ENCODE assay signal across 19 cellular contexts in the genomic region with DNA sequence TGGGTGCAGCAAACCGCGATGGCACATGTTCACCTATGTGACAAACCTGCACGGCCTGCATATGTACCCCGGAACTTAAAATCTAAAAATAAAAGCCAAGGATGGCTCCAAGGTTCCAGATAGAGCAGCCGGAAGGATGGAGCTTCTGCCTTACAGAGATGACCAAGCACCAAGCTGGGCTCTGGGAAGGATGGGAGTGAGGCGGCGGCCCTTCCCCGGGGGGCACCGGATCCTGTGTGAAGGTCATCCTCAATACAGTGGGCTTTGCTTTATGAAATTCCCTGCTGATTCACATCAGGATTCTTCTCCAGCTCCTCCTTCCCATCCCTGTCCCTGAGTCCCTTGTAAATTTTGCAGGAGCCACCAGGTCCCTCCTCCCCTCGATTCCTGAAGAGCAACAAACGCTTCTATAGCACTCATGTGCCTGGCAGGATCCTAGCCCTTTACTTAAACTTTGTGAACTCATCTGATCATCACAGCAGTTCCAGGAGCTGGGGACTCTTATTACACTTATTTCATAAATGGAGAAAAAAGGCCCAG.
A peak's percentile ranks its signal among the peaks of the same experiment; 100 is the strongest.
DNase-seq lines count a peak whose midpoint lies in the region; ATAC-seq and TF ChIP-seq lines count a peak whose summit lies in the region.
"Had no signal": no experiment of that assay in that cellular context is flagged by ENCODE, and none has a peak within 500 bp of the region (broad histone marks: within the 10 kb centered on the region; RNA-seq: fewer than 3 reads in every experiment).

No MANE protein-coding gene starts in this region.

- peaks cover 16% of the 10 kb centered on the region for H3K4me1 Mint-ChIP-seq in type B pancreatic cell (ENCODE audit: unreplicated experiment)

- H3K36me3 ChIP-seq in left ventricle myocardium inferior (no peaks in the 10 kb centered on the region), sigmoid colon (no peaks in the 10 kb centered on the region)
- H3K36me3 ChIP-seq: BLaER1, HAP-1 had no signal

- H3K4me1 ChIP-seq in left ventricle myocardium inferior (peaks cover 77% of the 10 kb centered on the region), right cardiac atrium (ENCODE audit: control insufficient read depth, insufficient read depth, low read length) (peaks cover 24% of the 10 kb centered on the region), sigmoid colon (peaks cover 0 to 49% (median 42%) of the 10 kb centered on the region in 4 donors)
- H3K4me1 ChIP-seq: HAP-1 had no signal

- intact Hi-C loops in left ventricle myocardium inferior (cut with micrococcal nuclease) (no loop called here), Right ventricle myocardium inferior (cut with DNase I) (loop anchor here (2.0 kb wide), 1 partner anchor 60 kb away; no protein-coding TSS in a partner anchor), right cardiac atrium (cut with DNase I) (loop anchor here in 1 of 4 donors (10.0 kb wide), 1 partner anchor 54 kb away; no protein-coding TSS in a partner anchor), sigmoid colon (cut with DNase I) (no loop called here)

- DNase-seq in left ventricle myocardium inferior (no peak), Right ventricle myocardium inferior (ENCODE audit: missing footprints) (no peak), right cardiac atrium (no peak), sigmoid colon (no peak), G401 (ENCODE audit: low spot score) (no peak), type B pancreatic cell (ENCODE audit: extremely low spot score, unreplicated experiment) (no peak)
- DNase-seq: CD8-positive, alpha-beta T cell; DMS79 treated with DMSO at 0.1 percent for 48 hours; KBM-7; NCI-H1417 treated with DMSO at 0.1 percent for 48 hours; NCI-H1930; NCI-H2171; NCI-H446; NK-92 treated with Interleukin-12 subunit alpha and Interleukin-12 subunit beta, amount 100 ng/mL, for 24 hours; OCI-M1 had no signal

- in situ Hi-C loops in G401 (cut with HindIII; ENCODE audit: low sequenced_read_pairs): no loop called here

- H3K4me3 ChIP-seq in left ventricle myocardium inferior (no peak overlapping the region), right cardiac atrium (ENCODE audit: low read length) (no peak overlapping the region), sigmoid colon (no peak overlapping the region)
- H3K4me3 ChIP-seq: BLaER1, HAP-1 had no signal

- TF ChIP-seq CTCF in left ventricle myocardium inferior (IDR thresholded peaks at IDR 0.05; ENCODE audit: borderline replicate concordance) (no peak), sigmoid colon (IDR thresholded peaks at IDR 0.05) (no peak), type B pancreatic cell (conservative IDR thresholded peaks at IDR 0.05) (no peak)

- peaks cover 10% of the 10 kb centered on the region for H3K27me3 Mint-ChIP-seq in type B pancreatic cell

- no peak for TF ChIP-seq POLR2A in sigmoid colon (IDR thresholded peaks at IDR 0.05)

- H3K27me3 ChIP-seq in left ventricle myocardium inferior (ENCODE audit: low read depth) (no peaks in the 10 kb centered on the region), right cardiac atrium (ENCODE audit: control insufficient read depth, insufficient read depth) (no peaks in the 10 kb centered on the region), sigmoid colon (no peaks in the 10 kb centered on the region)
- H3K27me3 ChIP-seq: BLaER1 had no signal

- no peak for TF ChIP-seq EP300 in sigmoid colon (IDR thresholded peaks at IDR 0.05)

- H3K4me3 Mint-ChIP-seq in type B pancreatic cell: no peak overlapping the region
- H3K4me3 Mint-ChIP-seq: CD8-positive, alpha-beta T cell had no signal

- H3K9me3 Mint-ChIP-seq in type B pancreatic cell: no peaks in the 10 kb centered on the region
- H3K9me3 Mint-ChIP-seq: CD8-positive, alpha-beta T cell had no signal

- no peaks in the 10 kb centered on the region for H3K9me3 ChIP-seq in left ventricle myocardium inferior (replicated peaks)
- H3K9me3 ChIP-seq in right cardiac atrium (ENCODE audit: control insufficient read depth, low read length): no peaks in the 10 kb centered on the region
- no peaks in the 10 kb centered on the region for H3K9me3 ChIP-seq in sigmoid colon
- H3K9me3 ChIP-seq: BLaER1, HAP-1 had no signal

- ATAC-seq in Right ventricle myocardium inferior: no peak
- ATAC-seq in right cardiac atrium: no peak
- ATAC-seq in GM18858 (IDR thresholded peaks at IDR 0.05; ENCODE audit: unreplicated experiment): no peak
- no peak for ATAC-seq in SK-N-SH treated with all-trans-retinoic acid at 6 μM for 48 hours
- ATAC-seq: CD8-positive, alpha-beta T cell had no signal

- WGBS in right cardiac atrium: 86% methylated on average over 11 of the region's 11 CpGs
- WGBS in sigmoid colon, 2 donors: 92 to 94% methylated on average over 11 of the region's 11 CpGs

- H3K27ac ChIP-seq in left ventricle myocardium inferior (replicated peaks) (peak overlapping the region; percentile 94), right cardiac atrium (ENCODE audit: low read length) (peak overlapping the region; percentile 14), sigmoid colon (peak overlapping the region; percentile 71 to 87 (median 77))
- H3K27ac ChIP-seq: BLaER1 had no signal

- H3K27ac Mint-ChIP-seq in type B pancreatic cell: no peak overlapping the region
- H3K27ac Mint-ChIP-seq: CD8-positive, alpha-beta T cell had no signal

- no peaks in the 10 kb centered on the region for H3K36me3 Mint-ChIP-seq in type B pancreatic cell
- H3K36me3 Mint-ChIP-seq: CD8-positive, alpha-beta T cell had no signal

TF ChIP-seq in SK-N-SH treated with all-trans-retinoic acid at 6 μM for 48 hours, 23 proteins besides CTCF, POLR2A, EP300 and RAD21:
- TF ChIP-seq OSR1 (CRISPR knock-in tag; IDR thresholded peaks at IDR 0.05) (no peak), ISL1 (CRISPR knock-in tag; IDR thresholded peaks at IDR 0.05) (no peak), TOX (CRISPR knock-in tag; IDR thresholded peaks at IDR 0.05; ENCODE audit: borderline replicate concordance) (no peak), ARNTL (CRISPR knock-in tag; IDR thresholded peaks at IDR 0.05; ENCODE audit: borderline replicate concordance, low read depth) (no peak), ZFP30 (CRISPR knock-in tag; IDR thresholded peaks at IDR 0.05) (no peak), ZNF70 (CRISPR knock-in tag; IDR thresholded peaks at IDR 0.05) (no peak), RARB (CRISPR knock-in tag; IDR thresholded peaks at IDR 0.05) (no peak), CSDC2 (CRISPR knock-in tag; IDR thresholded peaks at IDR 0.05) (no peak)
- TF ChIP-seq, protein P1, sequence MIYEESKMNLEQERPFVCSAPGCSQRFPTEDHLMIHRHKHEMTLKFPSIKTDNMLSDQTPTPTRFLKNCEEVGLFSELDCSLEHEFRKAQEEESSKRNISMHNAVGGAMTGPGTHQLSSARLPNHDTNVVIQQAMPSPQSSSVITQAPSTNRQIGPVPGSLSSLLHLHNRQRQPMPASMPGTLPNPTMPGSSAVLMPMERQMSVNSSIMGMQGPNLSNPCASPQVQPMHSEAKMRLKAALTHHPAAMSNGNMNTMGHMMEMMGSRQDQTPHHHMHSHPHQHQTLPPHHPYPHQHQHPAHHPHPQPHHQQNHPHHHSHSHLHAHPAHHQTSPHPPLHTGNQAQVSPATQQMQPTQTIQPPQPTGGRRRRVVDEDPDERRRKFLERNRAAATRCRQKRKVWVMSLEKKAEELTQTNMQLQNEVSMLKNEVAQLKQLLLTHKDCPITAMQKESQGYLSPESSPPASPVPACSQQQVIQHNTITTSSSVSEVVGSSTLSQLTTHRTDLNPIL (CRISPR knock-in tag; IDR thresholded peaks at IDR 0.05; ENCODE audit: low read depth): no peak
TF ChIP-seq in SK-N-SH treated with all-trans-retinoic acid at 6 μM for 48 hours: peak in this region for 0.

Comparison
In these comparisons a context has a peak if more than half of its experiments do, and no peak if none do; other contexts are left out.
1. H3K27ac ChIP-seq: peak in every context shown above with its lines; median percentile 94 in left ventricle myocardium inferior; 77 in sigmoid colon; 14 in right cardiac atrium.